Comparison of ENCODE assay signal across 9 cellular contexts in the genomic region with DNA sequence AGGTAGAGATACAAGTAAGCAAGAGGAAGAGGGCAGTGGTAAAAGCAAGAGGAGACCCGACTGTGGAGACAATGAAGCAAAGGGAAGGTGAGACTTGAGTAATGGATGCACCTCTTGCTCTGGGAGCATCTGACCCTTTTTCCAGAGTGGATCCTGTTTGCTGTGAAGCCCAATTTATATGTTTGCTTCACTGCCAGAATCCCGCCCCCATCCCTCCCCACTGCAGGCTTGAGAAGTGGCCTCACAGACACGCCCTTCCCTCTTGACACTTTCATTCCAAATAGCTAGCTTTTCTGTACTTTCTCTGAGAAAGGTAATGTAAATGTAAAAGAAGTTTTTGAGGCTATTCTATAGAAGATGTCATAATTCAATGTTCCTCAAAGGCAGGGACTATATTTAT. TPM values are rescaled to one million over a fixed set of nuclear protein-coding genes. Genes with fewer than 3 reads are reported as not detected.
DNase-seq lines count a peak whose midpoint lies in the region; ATAC-seq and TF ChIP-seq lines count a peak whose summit lies in the region.
"Had no signal": no experiment of that assay in that cellular context is flagged by ENCODE, and none has a peak within 500 bp of the region (broad histone marks: within the 10 kb centered on the region; RNA-seq: fewer than 3 reads in every experiment).

No MANE protein-coding gene starts in this region.

- intact Hi-C loops in gastrocnemius medialis (cut with DNase I; ENCODE audit: low total_unique reads), result loop anchor here (2.0 kb wide), 1 partner anchor 38 kb away; a partner anchor contains a TSS

- peak; percentile 39 for DNase-seq in DMS 273 (lab: John Stamatoyannopoulos, UW; ENCODE audit: unreplicated experiment)
- DNase-seq in DMS 273 treated with DMSO at 0.1 percent for 48 hours (lab: John Stamatoyannopoulos, UW), result no peak
- DNase-seq in OCI-M1 (lab: John Stamatoyannopoulos, UW), result peak; percentile 65
- peak; percentile 58 to 70 for DNase-seq in erythroblast (lab: John Stamatoyannopoulos, UW)
- DNase-seq in gastrocnemius medialis, result no peak
- no peak for DNase-seq in NCI-H524 (lab: John Stamatoyannopoulos, UW)
- no peak for DNase-seq in stimulated activated naive CD4-positive, alpha-beta T cell treated with Interleukin-2 at 50 U/mL for 16 hours (lab: John Stamatoyannopoulos, UW)
- no peak for DNase-seq in NCI-H2107 (lab: John Stamatoyannopoulos, UW)

- in situ Hi-C loops in gastrocnemius medialis (cut with MboI; ENCODE audit: low sequenced_read_pairs in 4 of 4), result loop anchor here in 1 of 4 donors (5.0 kb wide), 1 partner anchor 39 kb away; a partner anchor contains a TSS

- H3K36me3 ChIP-seq in gastrocnemius medialis, result peaks cover 0 to 10% of the 10 kb centered on the region in 2 donors
- H3K36me3 ChIP-seq: pancreas had no signal

- no peaks in the 10 kb centered on the region for H3K27me3 ChIP-seq in gastrocnemius medialis
- H3K27me3 ChIP-seq: pancreas had no signal

- peak overlapping the region; percentile 84 to 98 (median 93) for H3K27ac ChIP-seq in gastrocnemius medialis
- H3K27ac ChIP-seq: pancreas had no signal

- peak overlapping the region; percentile 71 to 89 (median 86) for H3K4me3 ChIP-seq in gastrocnemius medialis

- ATAC-seq in gastrocnemius medialis, result no peak

- TF ChIP-seq POLR2A in erythroblast (IDR thresholded peaks at IDR 0.05; ENCODE audit: low read length) (no peak), gastrocnemius medialis (IDR thresholded peaks at IDR 0.05) (no peak)

- TF ChIP-seq CTCF in gastrocnemius medialis (IDR thresholded peaks at IDR 0.05 in 4 of 5, conservative IDR thresholded peaks at IDR 0.05 in 1 of 5), result no peak

- peaks cover 6 to 18% of the 10 kb centered on the region in 2 donors for H3K4me1 ChIP-seq in gastrocnemius medialis

- no peaks in the 10 kb centered on the region for H3K9me3 ChIP-seq in gastrocnemius medialis
- H3K9me3 ChIP-seq: pancreas had no signal

RNA-seq across cellular contexts. Expression of a gene that starts 0.7 kb away (rescaled TPM):
- total RNA-seq in gastrocnemius medialis, result 1,000 to 10,000 TPM in 1 of 4 donors, 100 to 1,000 TPM in 3; 341 to 1,022 (median 763) TPM

RNA-seq across cellular contexts. Expression of a gene that starts 12.6 kb away (rescaled TPM):
- total RNA-seq in gastrocnemius medialis, result 10 to 100 TPM in 3 of 4 donors, 1 to 10 TPM in 1; 8.7 to 19.1 (median 13.1) TPM

RNA-seq across cellular contexts. Expression of a gene that starts 38.8 kb away (rescaled TPM):
- 100 to 1,000 TPM; 134 to 359 (median 210) TPM for total RNA-seq in gastrocnemius medialis

Comparison
In these comparisons a context has a peak if more than half of its experiments do, and no peak if none do; other contexts are left out.
1. DNase-seq: peak in DMS 273 (single experiment), OCI-M1 (single experiment) and erythroblast (2 of 2); none in DMS 273 treated with DMSO at 0.1 percent for 48 hours (single experiment), gastrocnemius medialis (0 of 2), NCI-H524 (0 of 2), stimulated activated naive CD4-positive, alpha-beta T cell treated with Interleukin-2 at 50 U/mL for 16 hours (single experiment) and NCI-H2107 (single experiment).